34 cellular contexts compared by ENCODE assay signal in the genomic region with DNA sequence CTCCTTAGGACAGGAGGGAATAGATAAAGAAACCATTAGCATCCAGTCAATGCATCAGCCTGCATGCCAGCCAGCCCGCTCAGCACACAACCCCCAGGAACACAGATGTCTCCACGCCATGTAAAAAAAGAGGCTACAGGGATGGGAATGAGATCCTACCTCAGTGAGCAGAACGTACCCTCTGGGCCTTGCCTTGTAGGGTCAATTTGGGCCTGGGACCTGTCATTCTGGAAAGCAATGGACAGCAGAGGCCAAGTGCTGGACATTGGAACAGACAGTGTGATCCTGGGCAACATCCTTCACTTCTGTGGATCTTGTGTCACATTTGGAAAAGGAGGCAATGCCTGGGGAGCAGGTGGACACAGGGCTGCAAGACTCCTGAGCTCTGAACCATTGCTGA. TPM values are rescaled to one million over a fixed set of nuclear protein-coding genes. Genes with fewer than 3 reads are reported as not detected.
"Had no signal": no experiment of that assay in that cellular context is flagged by ENCODE, and none has a peak within 500 bp of the region (broad histone marks: within the 10 kb centered on the region; RNA-seq: fewer than 3 reads in every experiment).

No MANE protein-coding gene starts in this region.

- H3K27me3 ChIP-seq: brain microvascular endothelial cell had no signal

- H3K4me1 Mint-ChIP-seq: activated B cell treated with CpG ODN at 0.5 μM for 24 hours; activated T-helper 17 cell treated with anti-CD3 and anti-CD28 coated beads, Interleukin-2, amount 50 U/mL, for 72 hours had no signal

- H3K27ac Mint-ChIP-seq: activated B cell treated with CpG ODN at 0.5 μM for 24 hours; activated CD8-positive, alpha-beta T cell treated with anti-CD3 and anti-CD28 coated beads for 36 hours; activated naive CD8-positive, alpha-beta T cell; activated T-helper 17 cell treated with anti-CD3 and anti-CD28 coated beads, Interleukin-2, amount 50 U/mL, for 72 hours; T-helper 17 cell; T-helper 2 cell treated with Interferon-gamma antibody and Interleukin-4, amounts not matched to agents 5 μg/mL and 100 μg/mL, for 36 hours had no signal

- H3K27ac ChIP-seq: brain microvascular endothelial cell, epithelial cell of prostate, esophagus squamous epithelium, WERI-Rb-1 had no signal

- H3K9me3 ChIP-seq: esophagus squamous epithelium had no signal

- DNase-seq: activated B cell treated with CpG ODN at 0.5 μM for 24 hours; activated CD4-positive, alpha-beta T cell treated with anti-CD3 and anti-CD28 coated beads for 48 hours; activated CD4-positive, alpha-beta T cell treated with anti-CD3 and anti-CD28 coated beads, Interleukin-2, amount 50 U/mL, for 1 hour; activated CD4-positive, alpha-beta T cell treated with anti-CD3 and anti-CD28 coated beads, Interleukin-2, amount 50 U/mL, for 48 hours; activated CD8-positive, alpha-beta memory T cell treated with anti-CD3 and anti-CD28 coated beads for 24 hours; activated CD8-positive, alpha-beta T cell treated with anti-CD3 and anti-CD28 coated beads for 36 hours; activated gamma-delta T cell; activated naive CD4-positive, alpha-beta T cell; activated naive CD4-positive, alpha-beta T cell treated with anti-CD3 and anti-CD28 coated beads, Interleukin-2, amount 50 U/mL, for 16 hours; activated T-cell treated with anti-CD3 and anti-CD28 coated beads, Interleukin-2, amount 50 U/mL, for 4 hours; amniotic stem cell; anterior cingulate cortex; brain microvascular endothelial cell; caudate nucleus; effector CD8-positive, alpha-beta T cell; esophagus squamous epithelium; T-helper 1 cell; T-helper 17 cell; T1000; WERI-Rb-1 had no signal

- H3K36me3 ChIP-seq: brain microvascular endothelial cell, esophagus squamous epithelium, WERI-Rb-1 had no signal

- H3K4me3 Mint-ChIP-seq: activated B cell treated with CpG ODN at 0.5 μM for 24 hours; activated CD8-positive, alpha-beta T cell treated with anti-CD3 and anti-CD28 coated beads for 36 hours; activated naive CD8-positive, alpha-beta T cell; activated T-cell treated with anti-CD3 and anti-CD28 coated beads, Interleukin-2, amount 50 U/mL, for 4 hours; activated T-helper 17 cell treated with anti-CD3 and anti-CD28 coated beads, Interleukin-2, amount 50 U/mL, for 72 hours; T-helper 17 cell; T-helper 2 cell treated with Interferon-gamma antibody and Interleukin-4, amounts not matched to agents 5 μg/mL and 100 μg/mL, for 36 hours had no signal

- H3K4me3 ChIP-seq: esophagus squamous epithelium had no signal

- H3K36me3 Mint-ChIP-seq: activated naive CD8-positive, alpha-beta T cell had no signal

- ATAC-seq: activated CD4-positive, CD25-positive, alpha-beta regulatory T cell treated with anti-CD3 and anti-CD28 coated beads, Interleukin-2, amount 50 U/mL, for 24 hours; activated CD8-positive, alpha-beta T cell treated with anti-CD3 and anti-CD28 coated beads for 36 hours; activated T-cell treated with anti-CD3 and anti-CD28 coated beads, Interleukin-2, amount 50 U/mL, for 4 hours; activated T-helper 17 cell treated with anti-CD3 and anti-CD28 coated beads, Interleukin-2, amount 50 U/mL, for 72 hours; T-helper 17 cell had no signal

- H3K4me1 ChIP-seq: esophagus squamous epithelium had no signal

RNA-seq across cellular contexts. Expression of a gene that starts 26.0 kb away (rescaled TPM):
- total RNA-seq: activated B cell treated with CpG ODN at 0.5 μM for 24 hours; activated CD8-positive, alpha-beta T cell treated with anti-CD3 and anti-CD28 coated beads for 36 hours; activated T-cell treated with anti-CD3 and anti-CD28 coated beads, Interleukin-2, amount 50 U/mL, for 4 hours; activated T-helper 17 cell treated with anti-CD3 and anti-CD28 coated beads, Interleukin-2, amount 50 U/mL, for 72 hours; astrocyte; bronchial epithelial cell; chondrocyte; dermis microvascular lymphatic vessel endothelial cell; endothelial cell of umbilical vein; esophagus squamous epithelium; fibroblast of lung; fibroblast of villous mesenchyme; T-helper 17 cell had no signal
- polyA plus RNA-seq: adipose tissue, endothelial cell of umbilical vein, esophagus, fibroblast of lung had no signal
